10 cellular contexts compared by ENCODE assay signal in genomic region chr18:9109523-9109922, GRCh38. TPM values are rescaled to one million over a fixed set of nuclear protein-coding genes. Genes with fewer than 3 reads are reported as not detected.
DNase-seq lines count a peak whose midpoint lies in the region; ATAC-seq, FAIRE-seq and TF ChIP-seq lines count a peak whose summit lies in the region.
"Had no signal": no experiment of that assay in that cellular context is flagged by ENCODE, and none has a peak within 500 bp of the region (broad histone marks: within the 10 kb centered on the region; RNA-seq: fewer than 3 reads in every experiment).

No MANE protein-coding gene starts in this region.

- no peak overlapping the region for H4K8ac ChIP-seq in H1 (ENCODE audit: extremely low read depth, insufficient read depth, low read length)

- peaks cover 14 to 21% of the 10 kb centered on the region in 2 experiments for H4K20me1 ChIP-seq in H1 (replicated peaks in 1 of 2; ENCODE audit: control insufficient read depth in 1 of 2, insufficient read depth in 2 of 2, low read length in 2 of 2)

- peaks cover 34 to 100% of the 10 kb centered on the region in 2 experiments for H3K79me2 ChIP-seq in H1 (ENCODE audit: control insufficient read depth in 1 of 2, insufficient read depth in 2 of 2, low read length in 2 of 2)

- no peaks in the 10 kb centered on the region for H3K27me3 ChIP-seq in CD8-positive, alpha-beta memory T cell (ENCODE audit: insufficient read depth, low read length, poor library complexity, severe bottlenecking)
- H3K27me3 ChIP-seq in SJSA1 (replicated peaks) (no peaks in the 10 kb centered on the region), H1 (replicated peaks in 1 of 4; ENCODE audit: control insufficient read depth in 3 of 4, extremely low read depth in 1 of 4, insufficient read depth in 3 of 4, low read length in 3 of 4) (peaks cover 0 to 2% (median 0%) of the 10 kb centered on the region in 4 experiments; a peak in 1 of 7 replicates), psoas muscle (ENCODE audit: insufficient read depth in 3 of 3, low read length in 2 of 3) (no peaks in the 10 kb centered on the region)

- no peak overlapping the region for H3K23ac ChIP-seq in H1 (ENCODE audit: insufficient read length)

- H3K4ac ChIP-seq in H1 (replicated peaks; ENCODE audit: insufficient read length, low read depth, low read length), result no peak overlapping the region

- H3K18ac ChIP-seq in H1 (ENCODE audit: extremely low read depth, low read length), result no peak overlapping the region

- H3K36me3 Mint-ChIP-seq in CD8-positive, alpha-beta memory T cell, result peaks cover 0 to 50% (median 2%) of the 10 kb centered on the region in 3 donors

- peaks cover 3% of the 10 kb centered on the region; the same call in 1 of the 2 replicates for H3K79me1 ChIP-seq in H1 (ENCODE audit: low read depth, low read length)

- no peaks in the 10 kb centered on the region for H3K36me3 ChIP-seq in CD8-positive, alpha-beta memory T cell (ENCODE audit: insufficient read depth, low read length)
- H3K36me3 ChIP-seq in SJSA1, result peaks cover 40% of the 10 kb centered on the region
- peaks cover 0 to 9% (median 0%) of the 10 kb centered on the region in 4 experiments; a peak in 1 of 8 replicates for H3K36me3 ChIP-seq in H1 (ENCODE audit: control insufficient read depth in 2 of 4, insufficient read depth in 4 of 4, low read length in 3 of 4)
- H3K36me3 ChIP-seq in psoas muscle (ENCODE audit: insufficient read depth in 1 of 2, low read depth in 1 of 2), result no peaks in the 10 kb centered on the region

- no peak overlapping the region for H2BK12ac ChIP-seq in H1 (ENCODE audit: low read depth, low read length)

- H2AK5ac ChIP-seq in H1 (ENCODE audit: low read depth, low read length), result no peak overlapping the region

- H3K4me1 ChIP-seq in CD8-positive, alpha-beta memory T cell (ENCODE audit: insufficient read depth, low read length), result peaks cover 91% of the 10 kb centered on the region
- peaks cover 45% of the 10 kb centered on the region for H3K4me1 ChIP-seq in SJSA1 (replicated peaks)
- H3K4me1 ChIP-seq in H1 (replicated peaks in 1 of 4; ENCODE audit: control insufficient read depth in 3 of 4, insufficient read depth in 4 of 4, low read length in 3 of 4), result peaks cover 0 to 18% (median 8%) of the 10 kb centered on the region in 4 experiments; a peak in 5 of 7 replicates
- H3K4me1 ChIP-seq in psoas muscle, result peaks cover 91% of the 10 kb centered on the region

- ATAC-seq in psoas muscle (no peak), GM18511 (IDR thresholded peaks at IDR 0.05; ENCODE audit: unreplicated experiment) (no peak), HG03378 (IDR thresholded peaks at IDR 0.05; ENCODE audit: unreplicated experiment) (no peak)

- CTCF ChIA-PET in CD8-positive, alpha-beta memory T cell (lab: Charles Lee), result interaction anchor here (1.0 to 2.2 kb wide), 5 partner anchors 12 to 36 kb away, joined by 3 to 10 read pairs (median 4); partner anchors contain the start of gene ANKRD12
- CTCF ChIA-PET in H1 (lab: Charles Lee; ENCODE audit: partially characterized antibody), result interaction anchor here (1.0 to 1.9 kb wide), 5 partner anchors 10 to 455 kb away, joined by 3 to 4 read pairs (median 3); no protein-coding TSS in a partner anchor

- H3K27me3 Mint-ChIP-seq in CD8-positive, alpha-beta memory T cell, result no peaks in the 10 kb centered on the region

- TF ChIP-seq CTCF in H1 (IDR thresholded peaks at IDR 0.05; ENCODE audit: control extremely low read depth in 1 of 3, insufficient read depth in 1 of 3, low read depth in 1 of 3, low read length in 3 of 3) (no peak), psoas muscle (IDR thresholded peaks at IDR 0.05) (no peak)

- peak overlapping the region; percentile 12 to 88 (median 68) for H3K27ac Mint-ChIP-seq in CD8-positive, alpha-beta memory T cell

- peak overlapping the region; percentile 40 to 81; a peak in 3 of 4 replicates for H3K4me2 ChIP-seq in H1 (ENCODE audit: insufficient read depth in 1 of 2, low read depth in 2 of 2, low read length in 2 of 2)

- no peaks in the 10 kb centered on the region for H3K9me3 Mint-ChIP-seq in CD8-positive, alpha-beta memory T cell

- no peak overlapping the region for H3K56ac ChIP-seq in H1 (replicated peaks; ENCODE audit: insufficient read length, low read depth, low read length)

- H2BK120ac ChIP-seq in H1 (replicated peaks; ENCODE audit: low read depth, low read length), result no peak overlapping the region

- H2BK5ac ChIP-seq in H1 (ENCODE audit: low read depth, low read length), result no peak overlapping the region

- no peak overlapping the region for H3K27ac ChIP-seq in CD8-positive, alpha-beta memory T cell (ENCODE audit: low read depth, low read length)
- peak overlapping the region; percentile 26 for H3K27ac ChIP-seq in SJSA1
- no peak overlapping the region for H3K27ac ChIP-seq in H1 (ENCODE audit: low read depth, low read length)
- H3K27ac ChIP-seq in psoas muscle, result peak overlapping the region; percentile 58

- H3K4me3 Mint-ChIP-seq in CD8-positive, alpha-beta memory T cell, result peak overlapping the region in 5 of 7 donors; percentile 16 to 71 (median 42)

- intact Hi-C loops in psoas muscle (cut with DNase I), result no loop called here

- TF ChIP-seq POLR2A in H1 (IDR thresholded peaks at IDR 0.05; ENCODE audit: control extremely low read depth in 1 of 2, low read depth in 2 of 2, low read length in 2 of 2), result no peak

- H4K91ac ChIP-seq in H1 (replicated peaks; ENCODE audit: insufficient read length, low read length), result no peak overlapping the region

- POLR2A ChIA-PET in CD8-positive, alpha-beta memory T cell (lab: Charles Lee), result interaction anchor here (0.7 to 1.7 kb wide), 4 partner anchors 9 to 225 kb away, joined by 3 to 13 read pairs (median 4); no protein-coding TSS in a partner anchor
- POLR2A ChIA-PET in H1 (lab: Charles Lee; ENCODE audit: partially characterized antibody), result interaction anchor here (0.8 to 3.4 kb wide), 9 partner anchors 8 to 42 kb away, joined by 3 to 21 read pairs (median 5); partner anchors contain the start of genes ANKRD12 and NDUFV2

- H4K5ac ChIP-seq in H1 (ENCODE audit: insufficient read length, low read depth, low read length), result no peak overlapping the region

- H3K4me3 ChIP-seq in CD8-positive, alpha-beta memory T cell (ENCODE audit: low read length), result no peak overlapping the region
- H3K4me3 ChIP-seq in SJSA1 (no peak overlapping the region), H1 (ENCODE audit: extremely low read depth in 1 of 4, insufficient read depth in 2 of 4, low read depth in 3 of 4, low read length in 4 of 4) (peak overlapping the region in 1 of 4 experiments; percentile 25; a peak in 2 of 8 replicates), psoas muscle (peak overlapping the region; percentile 35)

- no peak for DNase-seq in CD8-positive, alpha-beta memory T cell
- DNase-seq in SJSA1 (ENCODE audit: low read depth in 1 of 2, low spot score in 2 of 2) (peak in 1 of 2 experiments; percentile 26), H1 (ENCODE audit: low read depth in 1 of 2, low spot score in 2 of 2) (no peak), psoas muscle (no peak), OCI-M1 (lab: John Stamatoyannopoulos, UW) (no peak), foreskin melanocyte (no peak)
- DNase-seq: DMS79 treated with DMSO at 0.1 percent for 48 hours, NCI-H146 had no signal

- H3K14ac ChIP-seq in H1 (ENCODE audit: insufficient read length), result no peak overlapping the region

- no peak for FAIRE-seq in H1 (lab: Jason Lieb, UNC)

- H3K9ac ChIP-seq in H1 (replicated peaks in 1 of 4; ENCODE audit: extremely low read depth in 1 of 4, low read depth in 3 of 4, low read length in 3 of 4), result peak overlapping the region in 1 of 4 experiments; percentile 26; a peak in 1 of 7 replicates

- H2BK15ac ChIP-seq in H1 (ENCODE audit: low read length), result no peak overlapping the region

- no peaks in the 10 kb centered on the region for H3K23me2 ChIP-seq in H1 (ENCODE audit: low read depth, low read length)

- H3K4me1 Mint-ChIP-seq in CD8-positive, alpha-beta memory T cell, result peaks cover 86 to 98% (median 97%) of the 10 kb centered on the region in 3 donors

- no peak for TF ChIP-seq RAD21 in H1 (IDR thresholded peaks at IDR 0.05 in 1 of 2, conservative IDR thresholded peaks at IDR 0.05 in 1 of 2; ENCODE audit: low read depth in 2 of 2, low read length in 2 of 2)

- WGBS in H1 (ENCODE audit: extremely low coverage in 1 of 2, insufficient coverage in 1 of 2, insufficient read length in 1 of 2, insufficient replicate concordance in 2 of 2, low coverage in 1 of 2, low lambda C conversion rate in 2 of 2, missing lambda C conversion rate in 1 of 2), 2 experiments, result 79% methylated on average over 4 of the region's 4 CpGs; no CpG with 5 or more reads in 1 of the 2 experiments
- WGBS in psoas muscle, 3 donors, result 32 to 56% (median 35%) methylated on average over 4 of the region's 4 CpGs

- no peak overlapping the region for H2AFZ ChIP-seq in H1 (ENCODE audit: low read length)

- no peaks in the 10 kb centered on the region for H3K9me3 ChIP-seq in CD8-positive, alpha-beta memory T cell (ENCODE audit: low read length)
- H3K9me3 ChIP-seq in SJSA1 (replicated peaks), result no peaks in the 10 kb centered on the region
- H3K9me3 ChIP-seq in H1 (ENCODE audit: insufficient read depth in 2 of 2, low read depth in 1 of 2, low read length in 1 of 2), result no peaks in the 10 kb centered on the region
- H3K9me3 ChIP-seq in psoas muscle, result no peaks in the 10 kb centered on the region

- no peak overlapping the region for H2BK20ac ChIP-seq in H1 (ENCODE audit: low read length)

- no peak for TF ChIP-seq EP300 in H1 (IDR thresholded peaks at IDR 0.05; ENCODE audit: borderline replicate concordance in 1 of 2, low read depth in 2 of 2, low read length in 2 of 2)

RNA-seq across cellular contexts. Expression of gene NDUFV2, which starts 7.0 kb away (rescaled TPM):
- 100 to 1,000 TPM; 324 to 331 TPM for total RNA-seq in CD8-positive, alpha-beta memory T cell
- polyA plus RNA-seq in CD8-positive, alpha-beta memory T cell, result 187 TPM
- 160 and 229 TPM in 2 replicates for total RNA-seq in SJSA1 (2014; rRNA removed; shearing (Covaris generic))
- total RNA-seq in H1 (2021; fragmentation: NEBNext Ultra II Directional; extraction: Animal tissue kit (Norgen Biotek cat#: 25700)), result 191 and 196 TPM in 2 replicates
- polyA plus RNA-seq in H1 (2011; rRNA removed) (52.2 and 90.8 TPM in 2 replicates), psoas muscle (100 to 1,000 TPM; 451 to 565 (median 547) TPM)
- polyA plus RNA-seq in H1 (2011; cell fraction: cytosol; rRNA removed), result 107 TPM
- polyA plus RNA-seq in H1 (2011; cell fraction: nucleus; rRNA removed), result 44.6 TPM
- 137 to 244 TPM (median 153 TPM) in 4 replicates for polyA plus RNA-seq in H1 (2012, experiment 1 of 2)
- polyA plus RNA-seq in H1 (2012, experiment 2 of 2), result 64.0 TPM
- polyA plus RNA-seq in H1 (2013, experiment 1 of 2), result 221 TPM
- polyA plus RNA-seq in H1 (2013, experiment 2 of 2), result 225 TPM
- 51.1 and 59.6 TPM in 2 replicates for polyA minus RNA-seq in H1 (2011; rRNA and poly(A)+ RNA removed)
- 30.6 TPM for polyA minus RNA-seq in H1 (2011; cell fraction: cytosol; rRNA and poly(A)+ RNA removed)
- polyA minus RNA-seq in H1 (2011; cell fraction: nucleus; rRNA and poly(A)+ RNA removed), result 114 TPM
- 100 to 1,000 TPM; 312 to 467 (median 328) TPM for total RNA-seq in psoas muscle

RNA-seq across cellular contexts. Expression of gene ANKRD12, which starts 27.1 kb away (rescaled TPM):
- total RNA-seq in CD8-positive, alpha-beta memory T cell, result 10 to 100 TPM; 66.6 to 67.6 TPM
- polyA plus RNA-seq in CD8-positive, alpha-beta memory T cell, result 109 TPM
- total RNA-seq in SJSA1 (2014; rRNA removed; shearing (Covaris generic)), result 30.7 and 38.8 TPM in 2 replicates
- total RNA-seq in H1 (2021; fragmentation: NEBNext Ultra II Directional; extraction: Animal tissue kit (Norgen Biotek cat#: 25700)), result 37.9 and 40.9 TPM in 2 replicates
- polyA plus RNA-seq in H1 (2011; rRNA removed) (1.4 and 2.6 TPM in 2 replicates), psoas muscle (10 to 100 TPM in 1 of 3 donors, 1 to 10 TPM in 2; 5.7 to 12.0 (median 5.9) TPM)
- 3.1 TPM for polyA plus RNA-seq in H1 (2011; cell fraction: cytosol; rRNA removed)
- 9.2 TPM for polyA plus RNA-seq in H1 (2011; cell fraction: nucleus; rRNA removed)
- polyA plus RNA-seq in H1 (2012, experiment 1 of 2), result 18.2 to 38.9 TPM (median 21.3 TPM) in 4 replicates
- polyA plus RNA-seq in H1 (2012, experiment 2 of 2), result 0.63 TPM
- polyA plus RNA-seq in H1 (2013, experiment 1 of 2), result 94.4 TPM
- polyA plus RNA-seq in H1 (2013, experiment 2 of 2), result 76.3 TPM
- 24.3 and 43.6 TPM in 2 replicates for polyA minus RNA-seq in H1 (2011; rRNA and poly(A)+ RNA removed)
- polyA minus RNA-seq in H1 (2011; cell fraction: cytosol; rRNA and poly(A)+ RNA removed), result 33.2 TPM
- polyA minus RNA-seq in H1 (2011; cell fraction: nucleus; rRNA and poly(A)+ RNA removed), result 97.3 TPM
- total RNA-seq in psoas muscle, result 10 to 100 TPM; 36.7 to 49.0 (median 44.4) TPM

Comparison
In these comparisons a context has a peak if more than half of its experiments do, and no peak if none do; other contexts are left out.
1. H3K27ac ChIP-seq: peak in SJSA1 (single experiment) and psoas muscle (single experiment); none in CD8-positive, alpha-beta memory T cell (single experiment) and H1 (single experiment).